In the genomic region with DNA sequence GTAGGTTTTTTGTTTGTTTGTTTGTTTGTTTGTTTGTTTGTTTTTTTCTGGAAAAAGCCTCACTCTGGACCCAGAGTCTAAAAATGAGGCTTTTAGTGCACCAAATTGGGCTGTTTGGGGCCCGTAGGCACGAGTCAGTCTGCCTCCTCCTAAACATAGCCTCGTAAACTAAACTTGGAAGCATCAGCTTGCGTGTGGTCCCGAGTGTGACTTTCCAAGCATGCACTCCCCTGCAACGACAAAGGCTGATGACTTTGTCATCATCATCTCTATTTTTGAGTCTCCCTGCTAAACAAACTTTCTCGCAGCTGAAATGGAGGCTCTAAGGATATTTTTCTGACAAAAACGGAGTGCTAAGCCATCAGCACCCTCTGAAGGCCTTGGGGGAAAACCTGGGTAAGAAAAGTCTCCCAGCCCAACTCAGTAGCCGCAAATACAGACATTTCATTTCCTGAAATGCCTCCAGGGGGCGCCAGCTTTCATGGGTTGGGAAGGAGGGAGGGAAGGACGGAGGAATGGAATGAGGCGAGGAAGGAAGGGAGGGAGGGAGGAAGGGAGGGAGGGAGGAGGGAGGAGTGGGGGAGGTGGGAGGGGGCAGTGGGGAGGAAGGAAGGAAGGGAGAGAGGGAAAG, we compare ENCODE assay signal across 1 cellular context.
TF ChIP-seq lines count a peak whose summit lies in the region.

No MANE protein-coding gene starts in this region.

TF ChIP-seq in GM12878, 131 proteins besides CTCF, POLR2A, EP300 and RAD21 (continued from another document):
- TF ChIP-seq SKIL (IDR thresholded peaks at IDR 0.05; ENCODE audit: low read depth, poor library complexity, severe bottlenecking) = peak; percentile 42
- TF ChIP-seq BCL3 (IDR thresholded peaks at IDR 0.05; ENCODE audit: borderline replicate concordance, insufficient read depth, low read depth, low read length, poor library complexity, severe bottlenecking) = no peak
- 0 out of 4 replicates have a peak, but pooled peaks of 1 of the 2 experiments have one; percentile 30 for TF ChIP-seq IKZF2 (IDR thresholded peaks at IDR 0.05)
TF ChIP-seq in GM12878: peak in this region for 4.
